In the genomic region with DNA sequence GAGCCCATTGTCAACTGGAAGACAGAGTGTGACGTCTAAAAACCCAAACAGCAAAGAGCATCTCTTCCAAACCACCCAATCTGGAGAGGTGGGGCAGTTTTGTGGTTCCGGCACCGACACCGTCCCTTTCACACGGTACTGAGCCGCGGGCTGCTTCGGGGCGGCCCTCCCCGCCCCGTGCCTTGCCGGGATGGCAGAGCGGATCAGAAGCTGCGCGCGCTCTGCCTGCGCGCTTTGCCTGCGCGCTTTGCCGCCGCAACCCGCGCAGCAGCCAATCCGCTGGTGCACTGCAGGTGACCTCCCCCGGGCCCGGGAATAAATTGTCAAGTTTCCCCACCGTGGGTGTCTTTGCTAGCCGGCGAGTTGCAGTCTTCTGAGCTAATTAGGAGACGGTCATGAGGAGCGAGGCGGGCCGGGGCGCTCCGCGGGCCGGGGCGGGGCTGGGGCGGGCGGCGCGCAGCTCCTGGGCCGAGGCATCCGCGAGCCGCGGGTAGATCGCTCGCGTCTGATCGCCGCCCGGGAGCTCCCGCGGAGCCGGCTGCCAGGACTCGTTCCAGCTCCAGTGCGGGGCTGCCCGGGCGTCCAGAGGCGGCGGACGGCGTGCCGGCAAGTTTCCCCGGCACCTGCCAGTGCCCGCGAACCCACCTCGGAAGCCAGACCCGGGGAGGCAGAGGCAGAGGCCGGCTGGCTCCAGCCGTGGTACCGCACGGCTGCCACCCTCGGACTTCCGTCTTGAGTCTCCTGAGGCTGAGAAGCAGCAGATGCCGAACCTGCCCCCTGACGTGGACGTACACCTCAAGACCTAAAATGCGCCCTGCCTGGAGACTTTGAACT, we compare ENCODE assay signal across 8 cellular contexts.
DNase-seq lines count a peak whose midpoint lies in the region; ATAC-seq and TF ChIP-seq lines count a peak whose summit lies in the region.

No MANE protein-coding gene starts in this region.

- H3K4me1 Mint-ChIP-seq in activated CD4-positive, alpha-beta T cell treated with anti-CD3 and anti-CD28 coated beads for 36 hours: peaks cover 4% of the 10 kb centered on the region
- H3K4me1 Mint-ChIP-seq in activated CD4-positive, alpha-beta T cell treated with anti-CD3 and anti-CD28 coated beads, Interleukin-2, amount 10 ng/mL, durations not matched to agents 24 days and 14 days: no peaks in the 10 kb centered on the region
- peaks cover 6% of the 10 kb centered on the region for H3K4me1 Mint-ChIP-seq in endothelial cell (ENCODE audit: unreplicated experiment)

- peaks cover 3% of the 10 kb centered on the region for H3K36me3 Mint-ChIP-seq in activated CD4-positive, alpha-beta T cell treated with anti-CD3 and anti-CD28 coated beads for 36 hours (ENCODE audit: low read depth)
- no peaks in the 10 kb centered on the region for H3K36me3 Mint-ChIP-seq in activated CD4-positive, alpha-beta T cell treated with anti-CD3 and anti-CD28 coated beads, Interleukin-2, amount 10 ng/mL, durations not matched to agents 24 days and 14 days (ENCODE audit: low read depth)
- H3K36me3 Mint-ChIP-seq in endothelial cell (ENCODE audit: low read depth, unreplicated experiment): peaks cover 19% of the 10 kb centered on the region

- POLR2A ChIA-PET in activated CD4-positive, alpha-beta T cell treated with anti-CD3 and anti-CD28 coated beads for 36 hours (lab: Charles Lee): no interaction called here

- H3K9me3 ChIP-seq in neural cell (ENCODE audit: low read length): peaks cover 5% of the 10 kb centered on the region

- H3F3A ChIP-seq in neural cell (ENCODE audit: insufficient read depth, low read length, poor library complexity, severe bottlenecking): no peaks in the 10 kb centered on the region

- H3K9me3 Mint-ChIP-seq in activated CD4-positive, alpha-beta T cell treated with anti-CD3 and anti-CD28 coated beads for 36 hours (ENCODE audit: low read depth): peaks cover 5% of the 10 kb centered on the region
- no peaks in the 10 kb centered on the region for H3K9me3 Mint-ChIP-seq in activated CD4-positive, alpha-beta T cell treated with anti-CD3 and anti-CD28 coated beads, Interleukin-2, amount 10 ng/mL, durations not matched to agents 24 days and 14 days
- peaks cover 9% of the 10 kb centered on the region for H3K9me3 Mint-ChIP-seq in endothelial cell (ENCODE audit: unreplicated experiment)

- no peak overlapping the region for H3K27ac Mint-ChIP-seq in activated CD4-positive, alpha-beta T cell treated with anti-CD3 and anti-CD28 coated beads for 36 hours
- no peak overlapping the region for H3K27ac Mint-ChIP-seq in activated CD4-positive, alpha-beta T cell treated with anti-CD3 and anti-CD28 coated beads, Interleukin-2, amount 10 ng/mL, durations not matched to agents 24 days and 14 days
- H3K27ac Mint-ChIP-seq in endothelial cell (ENCODE audit: unreplicated experiment): no peak overlapping the region

- H3K4me3 Mint-ChIP-seq in activated CD4-positive, alpha-beta T cell treated with anti-CD3 and anti-CD28 coated beads for 36 hours: no peak overlapping the region
- H3K4me3 Mint-ChIP-seq in activated CD4-positive, alpha-beta T cell treated with anti-CD3 and anti-CD28 coated beads, Interleukin-2, amount 10 ng/mL, durations not matched to agents 24 days and 14 days: no peak overlapping the region
- peak overlapping the region; percentile 75 for H3K4me3 Mint-ChIP-seq in endothelial cell (ENCODE audit: unreplicated experiment)

- H3K9ac ChIP-seq in neural cell (ENCODE audit: low read length): peak overlapping the region; percentile 92

- peak; percentile 35 for DNase-seq in activated CD4-positive, alpha-beta T cell treated with anti-CD3 and anti-CD28 coated beads for 36 hours
- no peak for DNase-seq in activated CD4-positive, alpha-beta T cell treated with anti-CD3 and anti-CD28 coated beads, Interleukin-2, amount 10 ng/mL, durations not matched to agents 24 days and 14 days
- DNase-seq in NCI-H69 (lab: John Stamatoyannopoulos, UW) (peak; percentile 94), endothelial cell (ENCODE audit: low spot score) (peak; percentile 23), GM10266 (ENCODE audit: extremely low spot score) (no peak)
- no peak for DNase-seq in activated CD4-positive, CD25-positive, alpha-beta regulatory T cell (lab: John Stamatoyannopoulos, UW)

- peak overlapping the region; percentile 87 for H3K27ac ChIP-seq in neural cell (ENCODE audit: low read length)

- peak overlapping the region; percentile 94 for H3K4me3 ChIP-seq in neural cell (ENCODE audit: low read length)

- H3K4me2 ChIP-seq in neural cell (ENCODE audit: low read length): peak overlapping the region; percentile 95

- H3K79me2 ChIP-seq in neural cell (replicated peaks; ENCODE audit: insufficient read depth, low read length): peaks cover 74% of the 10 kb centered on the region

- no peaks in the 10 kb centered on the region for H3K9me2 ChIP-seq in neural cell (ENCODE audit: insufficient read depth, low read length)

- intact Hi-C loops in activated CD4-positive, alpha-beta T cell treated with anti-CD3 and anti-CD28 coated beads for 36 hours (cut with DNase I, micrococcal nuclease): loop anchor here (5.0 to 10.0 kb wide), 2 partner anchors 99 to 101 kb away; no protein-coding TSS in a partner anchor
- intact Hi-C loops in activated CD4-positive, alpha-beta T cell treated with anti-CD3 and anti-CD28 coated beads, Interleukin-2, amount 10 ng/mL, durations not matched to agents 24 days and 14 days (cut with micrococcal nuclease): loop anchor here (10.0 kb wide), 1 partner anchor 99 kb away; no protein-coding TSS in a partner anchor

- peak; percentile 56 for TF ChIP-seq RAD21 in neural cell (conservative IDR thresholded peaks at IDR 0.05)

- no peak overlapping the region for H2AFZ ChIP-seq in neural cell (ENCODE audit: low read depth, low read length)

- peaks cover 36% of the 10 kb centered on the region for H3K27me3 Mint-ChIP-seq in activated CD4-positive, alpha-beta T cell treated with anti-CD3 and anti-CD28 coated beads for 36 hours
- H3K27me3 Mint-ChIP-seq in activated CD4-positive, alpha-beta T cell treated with anti-CD3 and anti-CD28 coated beads, Interleukin-2, amount 10 ng/mL, durations not matched to agents 24 days and 14 days: peaks cover 40% of the 10 kb centered on the region
- peaks cover 29% of the 10 kb centered on the region for H3K27me3 Mint-ChIP-seq in endothelial cell (ENCODE audit: unreplicated experiment)

- TF ChIP-seq EP300 in neural cell (conservative IDR thresholded peaks at IDR 0.05; ENCODE audit: poor library complexity, severe bottlenecking): peak; percentile 27

- peaks cover 23% of the 10 kb centered on the region for H4K20me1 ChIP-seq in neural cell (ENCODE audit: insufficient read depth)

- peak; percentile 64 for ATAC-seq in activated CD4-positive, alpha-beta T cell treated with anti-CD3 and anti-CD28 coated beads for 36 hours
- no peak for ATAC-seq in GM21619 (IDR thresholded peaks at IDR 0.05; ENCODE audit: unreplicated experiment)

- no peaks in the 10 kb centered on the region for H3K27me3 ChIP-seq in neural cell (ENCODE audit: insufficient read depth, low read depth, low read length)

- H3K36me3 ChIP-seq in neural cell (ENCODE audit: insufficient read depth, low read length): peaks cover 4% of the 10 kb centered on the region

- CTCF ChIA-PET in activated CD4-positive, alpha-beta T cell treated with anti-CD3 and anti-CD28 coated beads for 36 hours (lab: Charles Lee): no interaction called here

- TF ChIP-seq CTCF in endothelial cell (IDR thresholded peaks at IDR 0.05; ENCODE audit: unreplicated experiment) (no peak), neural cell (IDR thresholded peaks at IDR 0.05; ENCODE audit: poor library complexity, severe bottlenecking) (no peak), GM10266 (IDR thresholded peaks at IDR 0.05; ENCODE audit: control insufficient read depth, insufficient read depth, low read depth, missing control alignments) (no peak)

TF ChIP-seq in neural cell, 6 proteins besides CTCF, POLR2A, EP300 and RAD21:
- TF ChIP-seq MXI1 (conservative IDR thresholded peaks at IDR 0.05; ENCODE audit: poor library complexity, severe bottlenecking) (peak; percentile 34), POLR2AphosphoS5 (IDR thresholded peaks at IDR 0.05) (no peak), SMC3 (conservative IDR thresholded peaks at IDR 0.05; ENCODE audit: poor library complexity) (peak; percentile 61), EZH2 (IDR thresholded peaks at IDR 0.05; ENCODE audit: borderline replicate concordance, insufficient read depth, low read length, poor library complexity, severe bottlenecking) (no peak)
- TF ChIP-seq, protein P1, sequence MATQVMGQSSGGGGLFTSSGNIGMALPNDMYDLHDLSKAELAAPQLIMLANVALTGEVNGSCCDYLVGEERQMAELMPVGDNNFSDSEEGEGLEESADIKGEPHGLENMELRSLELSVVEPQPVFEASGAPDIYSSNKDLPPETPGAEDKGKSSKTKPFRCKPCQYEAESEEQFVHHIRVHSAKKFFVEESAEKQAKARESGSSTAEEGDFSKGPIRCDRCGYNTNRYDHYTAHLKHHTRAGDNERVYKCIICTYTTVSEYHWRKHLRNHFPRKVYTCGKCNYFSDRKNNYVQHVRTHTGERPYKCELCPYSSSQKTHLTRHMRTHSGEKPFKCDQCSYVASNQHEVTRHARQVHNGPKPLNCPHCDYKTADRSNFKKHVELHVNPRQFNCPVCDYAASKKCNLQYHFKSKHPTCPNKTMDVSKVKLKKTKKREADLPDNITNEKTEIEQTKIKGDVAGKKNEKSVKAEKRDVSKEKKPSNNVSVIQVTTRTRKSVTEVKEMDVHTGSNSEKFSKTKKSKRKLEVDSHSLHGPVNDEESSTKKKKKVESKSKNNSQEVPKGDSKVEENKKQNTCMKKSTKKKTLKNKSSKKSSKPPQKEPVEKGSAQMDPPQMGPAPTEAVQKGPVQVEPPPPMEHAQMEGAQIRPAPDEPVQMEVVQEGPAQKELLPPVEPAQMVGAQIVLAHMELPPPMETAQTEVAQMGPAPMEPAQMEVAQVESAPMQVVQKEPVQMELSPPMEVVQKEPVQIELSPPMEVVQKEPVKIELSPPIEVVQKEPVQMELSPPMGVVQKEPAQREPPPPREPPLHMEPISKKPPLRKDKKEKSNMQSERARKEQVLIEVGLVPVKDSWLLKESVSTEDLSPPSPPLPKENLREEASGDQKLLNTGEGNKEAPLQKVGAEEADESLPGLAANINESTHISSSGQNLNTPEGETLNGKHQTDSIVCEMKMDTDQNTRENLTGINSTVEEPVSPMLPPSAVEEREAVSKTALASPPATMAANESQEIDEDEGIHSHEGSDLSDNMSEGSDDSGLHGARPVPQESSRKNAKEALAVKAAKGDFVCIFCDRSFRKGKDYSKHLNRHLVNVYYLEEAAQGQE (IDR thresholded peaks at IDR 0.05; ENCODE audit: borderline replicate concordance): peak; percentile 55

Comparison
In these comparisons a context has a peak if more than half of its experiments do, and no peak if none do; other contexts are left out.
1. DNase-seq: peak in activated CD4-positive, alpha-beta T cell treated with anti-CD3 and anti-CD28 coated beads for 36 hours (single experiment), NCI-H69 (single experiment) and endothelial cell (single experiment); none in activated CD4-positive, alpha-beta T cell treated with anti-CD3 and anti-CD28 coated beads, Interleukin-2, amount 10 ng/mL, durations not matched to agents 24 days and 14 days (single experiment), activated CD4-positive, CD25-positive, alpha-beta regulatory T cell (0 of 4) and GM10266 (single experiment).